ENCODE assay signal across 1 cellular context in genomic region chr12:80230068-80230467, GRCh38.
TF ChIP-seq lines count a peak whose summit lies in the region.

No MANE protein-coding gene starts in this region.

TF ChIP-seq in HEK293, 187 proteins besides CTCF, POLR2A, EP300 and RAD21 (continued from another document):
- TF ChIP-seq INSM2 (tag by site-specific recombination; IDR thresholded peaks at IDR 0.05) (peak; percentile 72), ZNF843 (tag by site-specific recombination; IDR thresholded peaks at IDR 0.05) (peak; percentile 78), OVOL3 (tag by site-specific recombination; IDR thresholded peaks at IDR 0.05) (no peak), ZNF133 (tag by site-specific recombination; IDR thresholded peaks at IDR 0.05) (no peak), ZBTB1 (tag by site-specific recombination; IDR thresholded peaks at IDR 0.05) (no peak), ZNF600 (tag by site-specific recombination; IDR thresholded peaks at IDR 0.05) (peak; percentile 35; the same call in 1 of the 2 replicates), ZNF585B (tag by site-specific recombination; IDR thresholded peaks at IDR 0.05) (no peak), ZNF692 (tag by site-specific recombination; IDR thresholded peaks at IDR 0.05) (peak; percentile 47; the same call in 1 of the 2 replicates), GLIS1 (tag by site-specific recombination; IDR thresholded peaks at IDR 0.05) (no peak; the same call in 1 of the 2 replicates), PATZ1 (tag by site-specific recombination; IDR thresholded peaks at IDR 0.05) (0 out of 2 replicates have a peak, but pooled peaks have one; percentile 28), ZNF501 (tag by site-specific recombination; IDR thresholded peaks at IDR 0.05) (0 out of 2 replicates have a peak, but pooled peaks have one; percentile 31), ZNF510 (tag by site-specific recombination; IDR thresholded peaks at IDR 0.05; ENCODE audit: insufficient replicate concordance) (peak; percentile 30), ZNF391 (tag by site-specific recombination; IDR thresholded peaks at IDR 0.05; ENCODE audit: borderline replicate concordance, low read depth) (no peak), YY2 (tag by site-specific recombination; IDR thresholded peaks at IDR 0.05) (no peak), ZBTB44 (tag by site-specific recombination; IDR thresholded peaks at IDR 0.05) (peak; percentile 41; the same call in 1 of the 2 replicates), HOXD13 (CRISPR knock-in tag; IDR thresholded peaks at IDR 0.05; ENCODE audit: borderline replicate concordance) (no peak), ZNF610 (tag by site-specific recombination; IDR thresholded peaks at IDR 0.05; ENCODE audit: borderline replicate concordance) (0 out of 2 replicates have a peak, but pooled peaks have one; percentile 80), ZNF558 (tag by site-specific recombination; IDR thresholded peaks at IDR 0.05) (peak; percentile 17; the same call in 1 of the 2 replicates), ZNF549 (tag by site-specific recombination; IDR thresholded peaks at IDR 0.05) (no peak), TRIM28 (IDR thresholded peaks at IDR 0.05; ENCODE audit: borderline replicate concordance, low read length) (peak; percentile 94), ZNF580 (tag by site-specific recombination; IDR thresholded peaks at IDR 0.05) (peak; percentile 91), ZBTB10 (tag by site-specific recombination; IDR thresholded peaks at IDR 0.05) (no peak), ZNF354C (tag by site-specific recombination; IDR thresholded peaks at IDR 0.05; ENCODE audit: borderline replicate concordance, low read depth) (no peak), ZNF629 (tag by site-specific recombination; IDR thresholded peaks at IDR 0.05) (peak; percentile 53), ZIC2 (tag by site-specific recombination; IDR thresholded peaks at IDR 0.05) (peak; percentile 81), ZBTB8A (tag by site-specific recombination; IDR thresholded peaks at IDR 0.05) (peak; percentile 74), ZNF138 (tag by site-specific recombination; IDR thresholded peaks at IDR 0.05; ENCODE audit: borderline replicate concordance) (no peak), ZXDB (tag by site-specific recombination; IDR thresholded peaks at IDR 0.05) (peak; percentile 79), ZEB2 (tag by site-specific recombination; IDR thresholded peaks at IDR 0.05) (0 out of 2 replicates have a peak, but pooled peaks have one; percentile 21), ZNF24 (tag by site-specific recombination; IDR thresholded peaks at IDR 0.05) (0 out of 2 replicates have a peak, but pooled peaks have one; percentile 37), ZNF596 (tag by site-specific recombination; IDR thresholded peaks at IDR 0.05) (0 out of 2 replicates have a peak, but pooled peaks have one; percentile 7), ZNF664 (tag by site-specific recombination; IDR thresholded peaks at IDR 0.05) (peak; percentile 91), SCRT2 (tag by site-specific recombination; IDR thresholded peaks at IDR 0.05) (peak; percentile 94), ZNF2 (tag by site-specific recombination; IDR thresholded peaks at IDR 0.05) (peak; percentile 53; the same call in 1 of the 2 replicates), SCRT1 (tag by site-specific recombination; IDR thresholded peaks at IDR 0.05; ENCODE audit: borderline replicate concordance) (peak; percentile 26; the same call in 1 of the 2 replicates)
- TF ChIP-seq, protein P1, sequence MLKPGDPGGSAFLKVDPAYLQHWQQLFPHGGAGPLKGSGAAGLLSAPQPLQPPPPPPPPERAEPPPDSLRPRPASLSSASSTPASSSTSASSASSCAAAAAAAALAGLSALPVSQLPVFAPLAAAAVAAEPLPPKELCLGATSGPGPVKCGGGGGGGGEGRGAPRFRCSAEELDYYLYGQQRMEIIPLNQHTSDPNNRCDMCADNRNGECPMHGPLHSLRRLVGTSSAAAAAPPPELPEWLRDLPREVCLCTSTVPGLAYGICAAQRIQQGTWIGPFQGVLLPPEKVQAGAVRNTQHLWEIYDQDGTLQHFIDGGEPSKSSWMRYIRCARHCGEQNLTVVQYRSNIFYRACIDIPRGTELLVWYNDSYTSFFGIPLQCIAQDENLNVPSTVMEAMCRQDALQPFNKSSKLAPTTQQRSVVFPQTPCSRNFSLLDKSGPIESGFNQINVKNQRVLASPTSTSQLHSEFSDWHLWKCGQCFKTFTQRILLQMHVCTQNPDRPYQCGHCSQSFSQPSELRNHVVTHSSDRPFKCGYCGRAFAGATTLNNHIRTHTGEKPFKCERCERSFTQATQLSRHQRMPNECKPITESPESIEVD (tag by site-specific recombination; IDR thresholded peaks at IDR 0.05), result peak; percentile 95
- TF ChIP-seq, protein P2, sequence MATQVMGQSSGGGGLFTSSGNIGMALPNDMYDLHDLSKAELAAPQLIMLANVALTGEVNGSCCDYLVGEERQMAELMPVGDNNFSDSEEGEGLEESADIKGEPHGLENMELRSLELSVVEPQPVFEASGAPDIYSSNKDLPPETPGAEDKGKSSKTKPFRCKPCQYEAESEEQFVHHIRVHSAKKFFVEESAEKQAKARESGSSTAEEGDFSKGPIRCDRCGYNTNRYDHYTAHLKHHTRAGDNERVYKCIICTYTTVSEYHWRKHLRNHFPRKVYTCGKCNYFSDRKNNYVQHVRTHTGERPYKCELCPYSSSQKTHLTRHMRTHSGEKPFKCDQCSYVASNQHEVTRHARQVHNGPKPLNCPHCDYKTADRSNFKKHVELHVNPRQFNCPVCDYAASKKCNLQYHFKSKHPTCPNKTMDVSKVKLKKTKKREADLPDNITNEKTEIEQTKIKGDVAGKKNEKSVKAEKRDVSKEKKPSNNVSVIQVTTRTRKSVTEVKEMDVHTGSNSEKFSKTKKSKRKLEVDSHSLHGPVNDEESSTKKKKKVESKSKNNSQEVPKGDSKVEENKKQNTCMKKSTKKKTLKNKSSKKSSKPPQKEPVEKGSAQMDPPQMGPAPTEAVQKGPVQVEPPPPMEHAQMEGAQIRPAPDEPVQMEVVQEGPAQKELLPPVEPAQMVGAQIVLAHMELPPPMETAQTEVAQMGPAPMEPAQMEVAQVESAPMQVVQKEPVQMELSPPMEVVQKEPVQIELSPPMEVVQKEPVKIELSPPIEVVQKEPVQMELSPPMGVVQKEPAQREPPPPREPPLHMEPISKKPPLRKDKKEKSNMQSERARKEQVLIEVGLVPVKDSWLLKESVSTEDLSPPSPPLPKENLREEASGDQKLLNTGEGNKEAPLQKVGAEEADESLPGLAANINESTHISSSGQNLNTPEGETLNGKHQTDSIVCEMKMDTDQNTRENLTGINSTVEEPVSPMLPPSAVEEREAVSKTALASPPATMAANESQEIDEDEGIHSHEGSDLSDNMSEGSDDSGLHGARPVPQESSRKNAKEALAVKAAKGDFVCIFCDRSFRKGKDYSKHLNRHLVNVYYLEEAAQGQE (tag by site-specific recombination; IDR thresholded peaks at IDR 0.05), result no peak
